In the genomic region with DNA sequence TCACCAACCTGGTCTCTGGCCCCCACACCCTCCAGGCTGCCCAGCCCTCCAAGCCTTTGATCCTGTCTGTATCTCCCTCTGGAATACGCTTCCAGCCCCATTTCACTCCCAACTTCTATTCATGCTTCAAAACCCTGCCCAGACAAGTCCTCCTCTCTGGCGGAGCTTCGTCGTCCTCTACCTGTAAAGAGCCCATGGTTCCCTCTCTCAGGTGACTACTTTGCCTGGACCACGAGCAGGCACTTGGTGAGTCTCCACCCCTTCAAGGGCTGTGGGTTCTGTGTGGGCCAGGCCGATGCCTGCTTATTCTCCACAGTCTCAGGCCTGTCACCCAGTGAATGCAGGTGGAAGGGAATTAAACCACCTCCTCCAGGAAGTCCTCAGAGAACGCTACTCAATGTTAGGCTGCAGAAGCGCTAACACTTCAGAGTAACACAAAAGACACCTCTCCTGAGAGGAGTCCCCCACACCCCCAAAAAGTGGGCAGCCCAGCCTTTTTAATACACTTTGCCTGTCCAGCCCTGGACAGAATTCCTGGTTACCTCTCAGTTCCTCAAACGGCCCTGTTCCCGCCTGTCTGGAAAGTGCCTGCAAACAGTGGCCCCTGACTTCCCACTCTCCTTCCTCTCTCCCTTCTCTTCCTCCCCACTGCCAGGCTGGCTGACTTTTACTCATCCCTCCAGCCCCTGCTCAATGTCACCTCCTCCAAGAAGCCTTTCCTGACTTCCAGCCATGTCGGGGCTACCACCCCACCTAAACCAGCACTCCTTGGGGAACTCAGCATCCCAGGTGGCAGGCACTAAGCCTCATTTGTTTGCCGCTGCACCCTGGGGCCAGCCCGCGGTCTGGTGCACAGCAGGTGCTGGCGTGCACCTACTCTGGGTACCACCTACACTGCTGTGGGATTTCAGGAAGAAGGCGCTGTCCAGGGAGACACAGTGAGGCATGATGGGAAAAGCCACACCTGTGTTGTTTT, we compare ENCODE assay signal across 1 cellular context.
TF ChIP-seq lines count a peak whose summit lies in the region.

No MANE protein-coding gene starts in this region.

TF ChIP-seq in H1, 55 proteins besides CTCF, POLR2A, EP300 and RAD21:
- TF ChIP-seq RNF2 (IDR thresholded peaks at IDR 0.05; ENCODE audit: borderline replicate concordance, low read depth, low read length, missing control alignments, poor library complexity, severe bottlenecking) (no peak), CEBPB (IDR thresholded peaks at IDR 0.05; ENCODE audit: low read depth, low read length) (no peak), CHD1 (IDR thresholded peaks at IDR 0.05; ENCODE audit: low read depth, low read length) (no peak), TAF7 (optimal IDR thresholded peaks at IDR 0.05; ENCODE audit: borderline replicate concordance, low read depth, low read length) (no peak), CBX8 (IDR thresholded peaks at IDR 0.05; ENCODE audit: borderline replicate concordance, low read depth, low read length) (no peak), GABPA (IDR thresholded peaks at IDR 0.05; ENCODE audit: borderline replicate concordance, insufficient read depth, low read length) (no peak), POLR2AphosphoS5 (IDR thresholded peaks at IDR 0.05; ENCODE audit: low read depth, low read length) (no peak), NRF1 (IDR thresholded peaks at IDR 0.05; ENCODE audit: low read depth, low read length) (no peak), FOSL1 (IDR thresholded peaks at IDR 0.05; ENCODE audit: insufficient read depth, low read depth, low read length) (no peak)
- TF ChIP-seq, protein P1, sequence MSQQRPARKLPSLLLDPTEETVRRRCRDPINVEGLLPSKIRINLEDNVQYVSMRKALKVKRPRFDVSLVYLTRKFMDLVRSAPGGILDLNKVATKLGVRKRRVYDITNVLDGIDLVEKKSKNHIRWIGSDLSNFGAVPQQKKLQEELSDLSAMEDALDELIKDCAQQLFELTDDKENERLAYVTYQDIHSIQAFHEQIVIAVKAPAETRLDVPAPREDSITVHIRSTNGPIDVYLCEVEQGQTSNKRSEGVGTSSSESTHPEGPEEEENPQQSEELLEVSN (IDR thresholded peaks at IDR 0.05) = no peak
